Comparison of ENCODE assay signal across 13 cellular contexts in genomic region chr3:172125053-172125452, GRCh38.
A peak's percentile ranks its signal among the peaks of the same experiment; 100 is the strongest.
DNase-seq lines count a peak whose midpoint lies in the region; ATAC-seq and TF ChIP-seq lines count a peak whose summit lies in the region.
"Had no signal": no experiment of that assay in that cellular context is flagged by ENCODE, and none has a peak within 500 bp of the region (broad histone marks: within the 10 kb centered on the region; RNA-seq: fewer than 3 reads in every experiment).

No MANE protein-coding gene starts in this region.

- no peaks in the 10 kb centered on the region for H3K27me3 ChIP-seq in Panc1 (ENCODE audit: control insufficient read depth, insufficient read depth, low read length)
- no peaks in the 10 kb centered on the region for H3K27me3 ChIP-seq in gastroesophageal sphincter
- H3K27me3 ChIP-seq in rectal smooth muscle tissue (ENCODE audit: control insufficient read depth, insufficient read depth, low read length) = no peaks in the 10 kb centered on the region
- H3K27me3 ChIP-seq: colonic mucosa had no signal

- WGBS in gastroesophageal sphincter (ENCODE audit: low coverage in 1 of 2), 2 donors = 71 to 100% methylated on average over 1 of the region's 6 CpGs

- H3K9me3 ChIP-seq in Panc1 (ENCODE audit: control insufficient read depth, insufficient read depth, low read depth, low read length) (no peaks in the 10 kb centered on the region), gastroesophageal sphincter (no peaks in the 10 kb centered on the region)
- H3K9me3 ChIP-seq: colonic mucosa had no signal

- no peaks in the 10 kb centered on the region for H3K9me3 Mint-ChIP-seq in Calu3 (ENCODE audit: low read depth, unreplicated experiment)
- H3K9me3 Mint-ChIP-seq: CD4-positive, CD25-positive, alpha-beta regulatory T cell; stimulated activated effector memory CD8-positive, alpha-beta T cell treated with anti-CD3 and anti-CD28 coated beads, Interleukin-12 subunit alpha, Interleukin-12 subunit beta, amount 100 ng/mL, for 72 hours had no signal

- no peak for TF ChIP-seq EP300 in gastroesophageal sphincter (IDR thresholded peaks at IDR 0.05)

- H3K36me3 ChIP-seq in Panc1 (ENCODE audit: control insufficient read depth, insufficient read depth, low read length) (peaks cover 6% of the 10 kb centered on the region; the same call in 1 of the 2 replicates), gastroesophageal sphincter (no peaks in the 10 kb centered on the region), rectal smooth muscle tissue (ENCODE audit: control insufficient read depth, insufficient read depth, low read length) (no peaks in the 10 kb centered on the region)
- H3K36me3 ChIP-seq: colonic mucosa had no signal

- H3K9ac ChIP-seq in rectal smooth muscle tissue (ENCODE audit: low read length) = no peak overlapping the region

- H3K27me3 Mint-ChIP-seq in Calu3 (ENCODE audit: unreplicated experiment) = no peaks in the 10 kb centered on the region
- H3K27me3 Mint-ChIP-seq: CD4-positive, CD25-positive, alpha-beta regulatory T cell had no signal

- TF ChIP-seq CTCF in Calu3 (IDR thresholded peaks at IDR 0.05; ENCODE audit: unreplicated experiment) (no peak), Panc1 (IDR thresholded peaks at IDR 0.05) (peak; percentile 47), gastroesophageal sphincter (IDR thresholded peaks at IDR 0.05) (no peak)

- H3K4me3 Mint-ChIP-seq in Calu3 (ENCODE audit: low read depth, unreplicated experiment) = no peak overlapping the region
- H3K4me3 Mint-ChIP-seq: CD4-positive, CD25-positive, alpha-beta regulatory T cell; stimulated activated effector memory CD8-positive, alpha-beta T cell treated with anti-CD3 and anti-CD28 coated beads, Interleukin-12 subunit alpha, Interleukin-12 subunit beta, amount 100 ng/mL, for 72 hours had no signal

- ATAC-seq in Panc1 (no peak), gastroesophageal sphincter (no peak)
- ATAC-seq: stimulated activated effector memory CD8-positive, alpha-beta T cell treated with anti-CD3 and anti-CD28 coated beads, Interleukin-12 subunit alpha, Interleukin-12 subunit beta, amount 100 ng/mL, for 72 hours had no signal

- peak overlapping the region; percentile 76 for H3K27ac Mint-ChIP-seq in Calu3 (ENCODE audit: unreplicated experiment)
- H3K27ac Mint-ChIP-seq: stimulated activated effector memory CD8-positive, alpha-beta T cell treated with anti-CD3 and anti-CD28 coated beads, Interleukin-12 subunit alpha, Interleukin-12 subunit beta, amount 100 ng/mL, for 72 hours had no signal

- peaks cover 93% of the 10 kb centered on the region for H3K36me3 Mint-ChIP-seq in Calu3 (ENCODE audit: insufficient read depth, unreplicated experiment)

- intact Hi-C loops in Calu3 (cut with micrococcal nuclease; ENCODE audit: unreplicated experiment) = no loop called here
- intact Hi-C loops in Panc1 (cut with micrococcal nuclease; ENCODE audit: unreplicated experiment) = no loop called here

- DNase-seq in Calu3 (no peak), Panc1 (ENCODE audit: low read depth, low spot score) (no peak), COR-L47 (lab: John Stamatoyannopoulos, UW) (no peak), NCI-H2081 treated with DMSO at 0.1 percent for 48 hours (lab: John Stamatoyannopoulos, UW) (no peak), UCSD-AML1 (lab: John Stamatoyannopoulos, UW; ENCODE audit: unreplicated experiment) (no peak)
- no peak for DNase-seq in stimulated activated CD8-positive, alpha-beta memory T cell treated with anti-CD3 and anti-CD28 coated beads, Interleukin-4, amount 100 ng/mL, for 48 hours
- DNase-seq: activated CD4-positive, alpha-beta T cell treated with anti-CD3 and anti-CD28 coated beads for 48 hours; activated effector memory CD4-positive, alpha-beta T cell treated with Interleukin-2 at 50 U/mL for 16 hours; CD4-positive, CD25-positive, alpha-beta regulatory T cell; colonic mucosa had no signal

- in situ Hi-C loops in Panc1 (cut with HindIII; ENCODE audit: low pct_unique_long_range_greater_than_20kb, low sequenced_read_pairs) = no loop called here

- no peak overlapping the region for H3K4me3 ChIP-seq in Panc1 (ENCODE audit: low read depth in 2 of 2, low read length in 2 of 2)
- no peak overlapping the region for H3K4me3 ChIP-seq in gastroesophageal sphincter
- no peak overlapping the region for H3K4me3 ChIP-seq in rectal smooth muscle tissue (ENCODE audit: low read length)
- H3K4me3 ChIP-seq: colonic mucosa had no signal

- H3K4me1 ChIP-seq in Panc1 (ENCODE audit: control insufficient read depth, insufficient read depth, low read length) = peaks cover 56% of the 10 kb centered on the region
- H3K4me1 ChIP-seq in gastroesophageal sphincter = peaks cover 19 to 83% (median 22%) of the 10 kb centered on the region in 3 donors
- H3K4me1 ChIP-seq in rectal smooth muscle tissue (ENCODE audit: control insufficient read depth, insufficient read depth, low read length) = peaks cover 21% of the 10 kb centered on the region
- H3K4me1 ChIP-seq: colonic mucosa had no signal

- TF ChIP-seq POLR2A in gastroesophageal sphincter (IDR thresholded peaks at IDR 0.05) = no peak

- peaks cover 87% of the 10 kb centered on the region for H3K4me1 Mint-ChIP-seq in Calu3 (ENCODE audit: low read depth, unreplicated experiment)

- H3K27ac ChIP-seq in Panc1 (ENCODE audit: low read length) = peak overlapping the region; percentile 92
- peak overlapping the region; percentile 79 to 91 (median 80) for H3K27ac ChIP-seq in gastroesophageal sphincter
- H3K27ac ChIP-seq in rectal smooth muscle tissue (ENCODE audit: low read depth, low read length) = peak overlapping the region; percentile 65
- H3K27ac ChIP-seq: colonic mucosa had no signal

- CTCF ChIA-PET in Calu3 (lab: Charles Lee) = interaction anchor here (0.8 kb wide), 1 partner anchor 9 kb away, joined by 3 read pairs; no protein-coding TSS in a partner anchor
- CTCF ChIA-PET in Panc1 (lab: Charles Lee) = no interaction called here

- BruUV-seq in Calu3 (replicated peaks; lab: Mats Ljungman, UMichigan) (no TSS peak), Panc1 (replicated peaks; lab: Mats Ljungman, UMichigan) (no TSS peak)

- POLR2A ChIA-PET in Panc1 (lab: Charles Lee) = no interaction called here
